31 cellular contexts compared by ENCODE assay signal in the genomic region with DNA sequence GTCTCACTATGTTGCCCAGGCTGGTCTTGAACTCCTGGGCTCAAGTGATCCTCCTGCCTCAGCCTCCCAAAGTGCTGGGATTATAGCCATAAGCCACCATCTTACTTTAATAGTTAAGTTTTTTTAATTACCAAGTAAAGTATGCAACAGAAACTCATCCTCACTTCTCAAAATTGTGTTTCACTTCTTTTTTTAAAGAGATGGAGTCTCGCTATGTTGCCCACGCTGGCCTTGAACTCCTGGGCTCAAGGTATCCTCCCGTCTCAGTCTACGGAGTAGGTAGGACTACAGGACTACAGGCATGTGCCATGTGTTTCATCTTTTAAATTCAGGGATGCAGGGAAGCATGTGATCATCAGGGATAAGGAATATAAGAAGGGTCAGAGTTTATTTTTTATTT.
"Had no signal": no experiment of that assay in that cellular context is flagged by ENCODE, and none has a peak within 500 bp of the region (broad histone marks: within the 10 kb centered on the region; RNA-seq: fewer than 3 reads in every experiment).

No MANE protein-coding gene starts in this region.

- ATAC-seq: activated T-cell treated with anti-CD3 and anti-CD28 coated beads, Interleukin-2, amount 50 U/mL, for 72 hours; esophagus mucosa; gastrocnemius medialis; heart left ventricle; T-helper 17 cell had no signal

- H3K36me3 ChIP-seq: brain microvascular endothelial cell, gastrocnemius medialis, heart left ventricle had no signal

- H3K4me3 ChIP-seq: coronary artery, dorsolateral prefrontal cortex, gastrocnemius medialis, heart left ventricle had no signal

- H3K9me3 Mint-ChIP-seq: activated CD4-positive, alpha-beta memory T cell treated with anti-CD3 and anti-CD28 coated beads, Interleukin-2, amount 10 ng/mL, durations not matched to agents 7 days and 5 days; activated CD4-positive, alpha-beta T cell treated with anti-CD3 and anti-CD28 coated beads, Interleukin-2, amount 10 ng/mL, durations not matched to agents 7 days and 5 days; activated T-cell treated with anti-CD3 and anti-CD28 coated beads, Interleukin-2, amount 50 U/mL, for 24 hours; activated T-cell treated with anti-CD3 and anti-CD28 coated beads, Interleukin-2, amount 50 U/mL, for 72 hours; central memory CD8-positive, alpha-beta T cell; dendritic cell treated with granulocyte-macrophage colony-stimulating factor and Interleukin-4, amounts not matched to agents 40 ng/mL and 50 ng/mL, for 4 days; endodermal cell; T-helper 2 cell treated with Interferon-gamma antibody and Interleukin-4, amounts not matched to agents 5 μg/mL and 100 μg/mL, for 36 hours had no signal

- H3K27me3 ChIP-seq: brain microvascular endothelial cell, dorsolateral prefrontal cortex, gastrocnemius medialis, heart left ventricle had no signal

- H3K27ac Mint-ChIP-seq: activated CD4-positive, alpha-beta memory T cell treated with anti-CD3 and anti-CD28 coated beads, Interleukin-2, amount 10 ng/mL, durations not matched to agents 7 days and 5 days; activated CD4-positive, alpha-beta T cell treated with anti-CD3 and anti-CD28 coated beads, Interleukin-2, amount 10 ng/mL, durations not matched to agents 7 days and 5 days; activated T-cell treated with anti-CD3 and anti-CD28 coated beads, Interleukin-2, amount 50 U/mL, for 24 hours; activated T-cell treated with anti-CD3 and anti-CD28 coated beads, Interleukin-2, amount 50 U/mL, for 72 hours; dendritic cell treated with granulocyte-macrophage colony-stimulating factor and Interleukin-4, amounts not matched to agents 40 ng/mL and 50 ng/mL, for 4 days; endodermal cell; T-helper 17 cell; T-helper 2 cell treated with Interferon-gamma antibody and Interleukin-4, amounts not matched to agents 5 μg/mL and 100 μg/mL, for 36 hours had no signal

- DNase-seq: activated CD4-positive, alpha-beta memory T cell treated with anti-CD3 and anti-CD28 coated beads, Interleukin-2, amount 10 ng/mL, durations not matched to agents 7 days and 5 days; activated CD4-positive, alpha-beta T cell treated with anti-CD3 and anti-CD28 coated beads for 1 hour; activated CD4-positive, alpha-beta T cell treated with anti-CD3 and anti-CD28 coated beads for 4 hours; activated CD4-positive, alpha-beta T cell treated with anti-CD3 and anti-CD28 coated beads, Interleukin-2, amount 10 ng/mL, durations not matched to agents 7 days and 5 days; activated CD4-positive, alpha-beta T cell treated with anti-CD3 and anti-CD28 coated beads, Interleukin-2, amount 50 U/mL, for 4 hours; activated CD8-positive, alpha-beta memory T cell treated with anti-CD3 and anti-CD28 coated beads, Interleukin-2, amount 50 U/mL, for 48 hours; activated gamma-delta T cell; activated naive CD4-positive, alpha-beta T cell treated with anti-CD3 and anti-CD28 coated beads, Interleukin-2, amount 50 U/mL, for 16 hours; activated naive CD4-positive, alpha-beta T cell treated with Interleukin-2 at 50 U/mL for 16 hours; activated T-cell treated with anti-CD3 and anti-CD28 coated beads for 4 hours; activated T-cell treated with anti-CD3 and anti-CD28 coated beads, Interleukin-2, amount 50 U/mL, for 24 hours; activated T-cell treated with anti-CD3 and anti-CD28 coated beads, Interleukin-2, amount 50 U/mL, for 72 hours; amniotic stem cell; anterior cingulate cortex; brain microvascular endothelial cell; dorsolateral prefrontal cortex; effector memory CD4-positive, alpha-beta T cell; endodermal cell; gastrocnemius medialis; glutamatergic neuron; heart left ventricle; T-helper 1 cell; T-helper 17 cell; T1000 had no signal

- H3K36me3 Mint-ChIP-seq: activated naive CD8-positive, alpha-beta T cell had no signal

- H3K9me3 ChIP-seq: gastrocnemius medialis, heart left ventricle had no signal

- H3K4me1 ChIP-seq: gastrocnemius medialis had no signal

- H3K27me3 Mint-ChIP-seq: activated CD4-positive, alpha-beta memory T cell treated with anti-CD3 and anti-CD28 coated beads, Interleukin-2, amount 10 ng/mL, durations not matched to agents 7 days and 5 days; activated CD4-positive, alpha-beta T cell treated with anti-CD3 and anti-CD28 coated beads, Interleukin-2, amount 10 ng/mL, durations not matched to agents 7 days and 5 days; activated naive CD8-positive, alpha-beta T cell; activated T-cell treated with anti-CD3 and anti-CD28 coated beads, Interleukin-2, amount 50 U/mL, for 24 hours; central memory CD8-positive, alpha-beta T cell; dendritic cell treated with granulocyte-macrophage colony-stimulating factor and Interleukin-4, amounts not matched to agents 40 ng/mL and 50 ng/mL, for 4 days; T-helper 17 cell had no signal

- H3K4me1 Mint-ChIP-seq: activated CD4-positive, alpha-beta memory T cell treated with anti-CD3 and anti-CD28 coated beads, Interleukin-2, amount 10 ng/mL, durations not matched to agents 7 days and 5 days had no signal

- FAIRE-seq: bronchial epithelial cell had no signal

- H3K27ac ChIP-seq: brain microvascular endothelial cell, coronary artery, dorsolateral prefrontal cortex, gastrocnemius medialis, heart left ventricle had no signal

- H3K4me3 Mint-ChIP-seq: activated CD4-positive, alpha-beta memory T cell treated with anti-CD3 and anti-CD28 coated beads, Interleukin-2, amount 10 ng/mL, durations not matched to agents 7 days and 5 days; activated CD4-positive, alpha-beta T cell treated with anti-CD3 and anti-CD28 coated beads, Interleukin-2, amount 10 ng/mL, durations not matched to agents 7 days and 5 days; activated naive CD8-positive, alpha-beta T cell; activated T-cell treated with anti-CD3 and anti-CD28 coated beads, Interleukin-2, amount 50 U/mL, for 24 hours; activated T-cell treated with anti-CD3 and anti-CD28 coated beads, Interleukin-2, amount 50 U/mL, for 72 hours; central memory CD8-positive, alpha-beta T cell; dendritic cell treated with granulocyte-macrophage colony-stimulating factor and Interleukin-4, amounts not matched to agents 40 ng/mL and 50 ng/mL, for 4 days; endodermal cell; T-helper 17 cell; T-helper 2 cell treated with Interferon-gamma antibody and Interleukin-4, amounts not matched to agents 5 μg/mL and 100 μg/mL, for 36 hours had no signal
